ENCODE assay signal across 1 cellular context in the genomic region with DNA sequence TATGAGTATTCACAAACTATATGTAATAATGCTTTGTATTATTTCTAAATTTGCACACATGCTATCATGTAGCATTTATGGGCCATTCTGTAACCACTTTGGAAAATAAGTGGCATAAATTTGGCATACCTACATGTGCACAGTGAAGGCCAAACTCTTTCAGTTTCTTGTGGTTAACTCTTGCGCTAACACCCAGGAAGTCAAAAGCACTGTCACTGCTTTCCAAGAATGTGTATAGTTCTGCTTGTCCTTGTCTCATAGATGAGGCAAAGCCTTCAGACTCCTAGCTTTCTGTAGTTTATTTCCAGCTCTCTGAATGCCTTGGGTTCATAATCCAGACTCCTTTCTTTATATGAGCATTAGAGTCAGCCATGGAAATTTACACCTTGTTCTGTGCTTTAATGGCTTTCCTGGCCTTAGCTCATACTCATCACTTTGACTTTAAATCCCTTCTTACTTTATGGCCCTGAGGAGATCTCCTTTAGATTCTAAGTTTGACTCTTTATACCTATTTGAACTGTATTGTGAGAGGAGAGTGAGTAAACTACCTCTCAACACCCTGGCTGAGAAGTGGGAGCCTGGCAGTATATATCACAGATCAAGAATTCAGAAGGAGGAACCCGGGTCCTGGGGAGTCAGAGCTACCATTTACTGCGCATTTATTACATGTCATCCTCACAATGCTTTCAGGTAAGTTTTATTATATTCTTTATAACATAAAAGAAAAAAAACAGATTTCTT.
TF ChIP-seq lines count a peak whose summit lies in the region.

No MANE protein-coding gene starts in this region.

TF ChIP-seq in K562, 482 proteins besides CTCF, POLR2A, EP300 and RAD21:
- TF ChIP-seq ZNF311 (CRISPR knock-in tag; IDR thresholded peaks at IDR 0.05) (peak; percentile 69; the same call in 1 of the 2 replicates), ZNF274 (IDR thresholded peaks at IDR 0.05; ENCODE audit: borderline replicate concordance, low read depth, low read length) (no peak), PURB (CRISPR knock-in tag; IDR thresholded peaks at IDR 0.05; ENCODE audit: low read depth) (no peak), CXXC5 (CRISPR knock-in tag; IDR thresholded peaks at IDR 0.05) (no peak), TCFL5 (CRISPR knock-in tag; conservative IDR thresholded peaks at IDR 0.05) (0 out of 2 replicates have a peak, but pooled peaks have one; percentile 28), CEBPG (CRISPR knock-in tag; IDR thresholded peaks at IDR 0.05) (no peak), CEBPG (tag; conservative IDR thresholded peaks at IDR 0.05 in 1 of 2, IDR thresholded peaks at IDR 0.05 in 1 of 2) (peak in 1 of 2 experiments; percentile 42; a peak in 1 of 4 replicates)
